24 cellular contexts compared by ENCODE assay signal in genomic region chr2:179302764-179303561, GRCh38. TPM values are rescaled to one million over a fixed set of nuclear protein-coding genes. Genes with fewer than 3 reads are reported as not detected.
DNase-seq lines count a peak whose midpoint lies in the region; ATAC-seq and TF ChIP-seq lines count a peak whose summit lies in the region.
"Had no signal": no experiment of that assay in that cellular context is flagged by ENCODE, and none has a peak within 500 bp of the region (broad histone marks: within the 10 kb centered on the region; RNA-seq: fewer than 3 reads in every experiment).

No MANE protein-coding gene starts in this region.

- 85 to 92% methylated on average over 6 of the region's 6 CpGs for WGBS in thyroid gland, 2 donors

- H3K36me3 ChIP-seq in thyroid gland: no peaks in the 10 kb centered on the region
- H3K36me3 ChIP-seq: prostate gland had no signal

- DNase-seq in DMS53 treated with DMSO at 0.1 percent for 48 hours (lab: John Stamatoyannopoulos, UW; ENCODE audit: unreplicated experiment): peak; percentile 32
- peak; percentile 31 for DNase-seq in HFF-Myc (ENCODE audit: extremely low read depth, low read depth)
- peak; percentile 8 for DNase-seq in astrocyte of the cerebellum (ENCODE audit: low read depth)
- DNase-seq in foreskin fibroblast: peak; percentile 7 to 62
- no peak for DNase-seq in thyroid gland
- DNase-seq in NCI-H146 treated with DMSO at 0.1 percent for 48 hours (lab: John Stamatoyannopoulos, UW; ENCODE audit: unreplicated experiment): no peak
- DNase-seq in globus pallidus (ENCODE audit: low spot score): no peak
- DNase-seq: activated CD4-positive, alpha-beta T cell treated with anti-CD3 and anti-CD28 coated beads, Interleukin-2, amount 10 ng/mL, durations not matched to agents 7 days and 5 days; activated naive CD4-positive, alpha-beta T cell treated with anti-CD3 and anti-CD28 coated beads, Interleukin-2, amount 10 ng/mL, durations not matched to agents 7 days and 5 days; activated T-cell treated with anti-CD3 and anti-CD28 coated beads, Interleukin-2, amount 50 U/mL, for 72 hours; anterior cingulate cortex; C1 segment of cervical spinal cord; central memory CD4-positive, alpha-beta T cell; dorsolateral prefrontal cortex; KBM-7; kidney glomerular epithelial cell; NCI-H1694; NCI-H774; stimulated activated CD4-positive, alpha-beta T cell treated with anti-CD3 and anti-CD28 coated beads, Interleukin-15, amount 100 ng/mL, for 24 hours; stimulated activated naive CD8-positive, alpha-beta T cell treated with anti-CD3 and anti-CD28 coated beads, Interleukin-15, Interleukin-2, amounts not matched to agents 100 U/mL and 50 U/mL, for 24 hours had no signal

- TF ChIP-seq CTCF in HFF-Myc (IDR thresholded peaks at IDR 0.05; ENCODE audit: low read depth, low read length, missing control alignments) (no peak), astrocyte of the cerebellum (IDR thresholded peaks at IDR 0.05; ENCODE audit: low read depth, low read length, missing control alignments) (no peak), foreskin fibroblast (IDR thresholded peaks at IDR 0.05; ENCODE audit: low read depth, low read length) (no peak), thyroid gland (IDR thresholded peaks at IDR 0.05) (no peak)

- in situ Hi-C loops in astrocyte of the cerebellum (cut with HindIII; ENCODE audit: low sequenced_read_pairs): no loop called here

- H3K4me3 ChIP-seq in HFF-Myc (replicated peaks; ENCODE audit: low read depth, low read length) (no peak overlapping the region), astrocyte of the cerebellum (ENCODE audit: low read depth, low read length) (no peak overlapping the region), foreskin fibroblast (ENCODE audit: low read depth in 1 of 2, low read length in 2 of 2) (no peak overlapping the region), thyroid gland (replicated peaks in 1 of 3) (no peak overlapping the region)
- H3K4me3 ChIP-seq: dorsolateral prefrontal cortex, lung, prostate gland had no signal

- no peaks in the 10 kb centered on the region for H3K9me3 ChIP-seq in thyroid gland
- H3K9me3 ChIP-seq: prostate gland had no signal

- intact Hi-C loops in thyroid gland (cut with DNase I): no loop called here

- no peak for ATAC-seq in HG02938 (IDR thresholded peaks at IDR 0.05; ENCODE audit: unreplicated experiment)
- ATAC-seq: activated T-cell treated with anti-CD3 and anti-CD28 coated beads, Interleukin-2, amount 50 U/mL, for 72 hours; Right ventricle myocardium inferior; stimulated activated naive CD8-positive, alpha-beta T cell treated with anti-CD3 and anti-CD28 coated beads, Interleukin-15, Interleukin-2, amounts not matched to agents 100 U/mL and 50 U/mL, for 24 hours had no signal

- no peaks in the 10 kb centered on the region for H3K27me3 ChIP-seq in thyroid gland
- H3K27me3 ChIP-seq: dorsolateral prefrontal cortex had no signal

- no peak overlapping the region for H3K27ac ChIP-seq in thyroid gland
- H3K27ac ChIP-seq: dorsolateral prefrontal cortex, prostate gland had no signal

- no peak for TF ChIP-seq POLR2A in thyroid gland (IDR thresholded peaks at IDR 0.05)

- H3K4me1 ChIP-seq in thyroid gland: no peaks in the 10 kb centered on the region
- H3K4me1 ChIP-seq: prostate gland had no signal

RNA-seq across cellular contexts. Expression of gene SESTD1, which starts 38.3 kb away (rescaled TPM):
- 10 to 100 TPM in 3 of 4 donors, 1 to 10 TPM in 1; 9.7 to 28.1 (median 21.3) TPM for total RNA-seq in thyroid gland

Comparison
In these comparisons a context has a peak if more than half of its experiments do, and no peak if none do; other contexts are left out.
1. DNase-seq: peak in DMS53 treated with DMSO at 0.1 percent for 48 hours (single experiment), HFF-Myc (single experiment), astrocyte of the cerebellum (single experiment) and foreskin fibroblast (2 of 2); none in thyroid gland (0 of 2), NCI-H146 treated with DMSO at 0.1 percent for 48 hours (single experiment) and globus pallidus (single experiment).